Comparison of ENCODE assay signal across 24 cellular contexts in the genomic region with DNA sequence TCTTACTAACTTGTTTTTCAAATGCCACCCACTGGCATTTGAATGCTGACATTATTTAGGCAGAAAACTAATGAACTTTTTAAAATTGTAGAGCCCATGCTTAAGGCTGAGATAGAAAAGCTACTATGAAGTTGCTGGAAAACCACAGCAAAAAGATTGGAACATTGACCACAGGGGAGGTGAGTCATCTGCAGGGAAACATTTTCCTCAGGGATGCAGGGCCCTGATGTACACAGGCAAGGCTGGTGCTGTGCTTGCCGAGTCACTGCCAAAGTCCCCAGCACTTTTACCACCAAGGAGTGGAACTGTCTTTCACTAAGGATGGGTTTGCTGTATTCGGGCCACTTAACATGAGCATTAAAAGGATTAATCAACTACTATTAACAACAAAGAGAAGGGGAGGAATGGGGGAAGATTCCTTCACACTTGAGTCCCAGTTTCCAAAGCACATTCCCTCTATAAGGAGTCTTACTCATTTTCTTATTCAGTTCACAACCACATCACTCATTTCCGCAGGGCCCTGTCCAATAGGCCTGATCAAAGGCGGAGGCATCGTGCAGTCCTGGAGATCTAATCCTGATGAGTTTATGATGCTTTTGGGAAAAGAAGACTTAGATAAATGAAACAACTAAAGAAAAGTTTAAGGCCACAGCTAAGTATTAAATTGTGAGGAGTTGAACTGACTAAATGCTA.
DNase-seq lines count a peak whose midpoint lies in the region; ATAC-seq and TF ChIP-seq lines count a peak whose summit lies in the region.
"Had no signal": no experiment of that assay in that cellular context is flagged by ENCODE, and none has a peak within 500 bp of the region (broad histone marks: within the 10 kb centered on the region; RNA-seq: fewer than 3 reads in every experiment).

No MANE protein-coding gene starts in this region.

- intact Hi-C loops in left ventricle myocardium inferior (cut with micrococcal nuclease), result no loop called here

- no peaks in the 10 kb centered on the region for H3K9me3 ChIP-seq in left ventricle myocardium inferior (replicated peaks)
- H3K9me3 ChIP-seq: A549, adrenal gland, SJSA1, upper lobe of left lung had no signal

- H3K36me3 ChIP-seq in left ventricle myocardium inferior, result no peaks in the 10 kb centered on the region
- H3K36me3 ChIP-seq: adrenal gland, SJSA1, upper lobe of left lung had no signal

- ATAC-seq in GM18519 (IDR thresholded peaks at IDR 0.05; ENCODE audit: low FRiP score, unreplicated experiment) (no peak), left lobe of liver (no peak)
- ATAC-seq: A549; activated CD8-positive, alpha-beta T cell treated with anti-CD3 and anti-CD28 coated beads, Interleukin-2, amount 10 ng/mL, durations not matched to agents 7 days and 5 days; activated T-helper 17 cell treated with anti-CD3 and anti-CD28 coated beads, Interleukin-2, amount 50 U/mL, for 72 hours; esophagus mucosa; stimulated activated effector memory CD8-positive, alpha-beta T cell treated with anti-CD3 and anti-CD28 coated beads, Interleukin-12 subunit alpha, Interleukin-12 subunit beta, amount 100 ng/mL, for 72 hours had no signal

- H3K4me1 ChIP-seq in left ventricle myocardium inferior, result no peaks in the 10 kb centered on the region
- H3K4me1 ChIP-seq: A549, adrenal gland, SJSA1, upper lobe of left lung had no signal

- no peaks in the 10 kb centered on the region for H3K27me3 ChIP-seq in left ventricle myocardium inferior (ENCODE audit: low read depth)
- H3K27me3 ChIP-seq: adrenal gland, SJSA1, upper lobe of left lung had no signal

- DNase-seq in A172 (ENCODE audit: low spot score) (peak; percentile 79), HS-5 (ENCODE audit: low read depth) (peak; percentile 68), astrocyte of the hippocampus (ENCODE audit: low read depth, low spot score) (peak; percentile 90), glomerular visceral epithelial cell (ENCODE audit: extremely low spot score) (peak; percentile 28), left lobe of liver (ENCODE audit: low spot score) (no peak), left ventricle myocardium inferior (no peak)
- no peak for DNase-seq in activated CD4-positive, CD25-positive, alpha-beta regulatory T cell (lab: John Stamatoyannopoulos, UW)
- DNase-seq: activated CD8-positive, alpha-beta T cell treated with anti-CD3 and anti-CD28 coated beads, Interleukin-2, amount 10 ng/mL, durations not matched to agents 7 days and 5 days; adrenal gland; CD4-positive, alpha-beta memory T cell; GF-D8; HFFc6; naive B cell; NCI-H1417; NCI-H2227 treated with DMSO at 0.1 percent for 48 hours; NK-92 treated with Interleukin-12 subunit alpha and Interleukin-12 subunit beta, amount 100 ng/mL, for 24 hours; upper lobe of left lung had no signal

- TF ChIP-seq CTCF in left ventricle myocardium inferior (IDR thresholded peaks at IDR 0.05; ENCODE audit: borderline replicate concordance), result no peak

- H3K4me3 ChIP-seq in left ventricle myocardium inferior, result no peak overlapping the region
- H3K4me3 ChIP-seq: A549, adrenal gland, SJSA1, upper lobe of left lung had no signal

- H3K27ac ChIP-seq in left ventricle myocardium inferior (replicated peaks), result no peak overlapping the region
- H3K27ac ChIP-seq: A549, adrenal gland, KMS-11, SJSA1, upper lobe of left lung had no signal

Comparison
In these comparisons a context has a peak if more than half of its experiments do, and no peak if none do; other contexts are left out.
1. DNase-seq: peak in A172 (single experiment), HS-5 (single experiment), astrocyte of the hippocampus (single experiment) and glomerular visceral epithelial cell (single experiment); none in left lobe of liver (single experiment), activated CD4-positive, CD25-positive, alpha-beta regulatory T cell (0 of 4) and left ventricle myocardium inferior (single experiment).